In the genomic region with DNA sequence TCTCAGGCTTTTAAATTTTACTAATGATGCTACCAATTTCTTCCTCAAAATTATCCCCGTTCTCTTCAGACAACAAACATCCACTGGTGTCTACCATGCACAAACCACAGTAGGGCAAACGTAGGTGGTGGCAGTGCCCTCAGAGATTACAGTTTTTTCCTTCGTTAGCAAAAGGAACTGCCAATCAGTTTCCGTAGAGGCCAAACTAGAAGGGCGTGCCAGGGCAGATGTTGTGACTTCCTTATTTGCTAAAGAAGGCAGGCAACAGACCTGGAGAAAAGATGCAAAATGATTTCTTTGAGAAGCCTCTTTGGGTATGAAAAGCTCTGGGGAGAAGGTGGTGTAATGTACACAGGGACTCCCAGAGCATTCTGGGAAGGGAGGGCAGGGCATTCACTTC, we compare ENCODE assay signal across 1 cellular context.
TF ChIP-seq lines count a peak whose summit lies in the region.

No MANE protein-coding gene starts in this region.

TF ChIP-seq in IMR-90, 13 proteins besides CTCF, POLR2A, EP300 and RAD21 (continued from another document):
- TF ChIP-seq, protein P1, sequence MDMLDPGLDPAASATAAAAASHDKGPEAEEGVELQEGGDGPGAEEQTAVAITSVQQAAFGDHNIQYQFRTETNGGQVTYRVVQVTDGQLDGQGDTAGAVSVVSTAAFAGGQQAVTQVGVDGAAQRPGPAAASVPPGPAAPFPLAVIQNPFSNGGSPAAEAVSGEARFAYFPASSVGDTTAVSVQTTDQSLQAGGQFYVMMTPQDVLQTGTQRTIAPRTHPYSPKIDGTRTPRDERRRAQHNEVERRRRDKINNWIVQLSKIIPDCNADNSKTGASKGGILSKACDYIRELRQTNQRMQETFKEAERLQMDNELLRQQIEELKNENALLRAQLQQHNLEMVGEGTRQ (IDR thresholded peaks at IDR 0.05; ENCODE audit: low read depth, low read length), result no peak
- TF ChIP-seq FOS (IDR thresholded peaks at IDR 0.05; ENCODE audit: low read depth, low read length), result no peak
